In genomic region chr14:45181806-45182205, GRCh38 we compare ENCODE assay signal across 23 cellular contexts.
"Had no signal": no experiment of that assay in that cellular context is flagged by ENCODE, and none has a peak within 500 bp of the region (broad histone marks: within the 10 kb centered on the region; RNA-seq: fewer than 3 reads in every experiment).

No MANE protein-coding gene starts in this region.

- H3K27ac ChIP-seq: coronary artery, gastrocnemius medialis, parathyroid adenoma, right atrium auricular region, suprapubic skin, transverse colon, vagina had no signal

- H3K36me3 ChIP-seq: gastrocnemius medialis, right atrium auricular region, suprapubic skin, transverse colon, vagina had no signal

- H3K9me3 ChIP-seq: gastrocnemius medialis, right atrium auricular region, suprapubic skin, transverse colon, vagina had no signal

- ATAC-seq: effector memory CD8-positive, alpha-beta T cell; gastrocnemius medialis; left lobe of liver; natural killer cell; sciatic nerve; stimulated activated naive CD8-positive, alpha-beta T cell treated with anti-CD3 and anti-CD28 coated beads, Interleukin-15, amount 100 ng/mL, for 72 hours had no signal

- H3K4me1 ChIP-seq: gastrocnemius medialis, parathyroid adenoma, right atrium auricular region, suprapubic skin, transverse colon, vagina had no signal

- DNase-seq: effector memory CD8-positive, alpha-beta T cell; foreskin fibroblast; gastrocnemius medialis; head of caudate nucleus; kidney; natural killer cell; occipital lobe; stimulated activated CD4-positive, alpha-beta T cell treated with anti-CD3 and anti-CD28 coated beads, Interleukin-12 subunit alpha, Interleukin-12 subunit beta, amount 100 ng/mL, for 4 hours; stimulated activated CD4-positive, alpha-beta T cell treated with anti-CD3 and anti-CD28 coated beads, Interleukin-1b, Interleukin-23, amount 100 ng/mL, for 48 hours; stimulated activated CD4-positive, alpha-beta T cell treated with anti-CD3 and anti-CD28 coated beads, Interleukin-4, amount 100 ng/mL, for 1 hour; stimulated activated CD8-positive, alpha-beta memory T cell treated with anti-CD3 and anti-CD28 coated beads, Interleukin-4, amount 100 ng/mL, for 48 hours; stimulated activated naive CD4-positive, alpha-beta T cell; stimulated activated naive CD8-positive, alpha-beta T cell treated with anti-CD3 and anti-CD28 coated beads, Interleukin-15, amount 100 ng/mL, for 72 hours; transverse colon had no signal

- H3K27me3 ChIP-seq: gastrocnemius medialis, right atrium auricular region, suprapubic skin, transverse colon, vagina had no signal

- H2AFZ ChIP-seq: parathyroid adenoma had no signal

- H3K79me2 ChIP-seq: parathyroid adenoma had no signal

- H3K4me2 ChIP-seq: smooth muscle cell had no signal

- H3K4me3 ChIP-seq: coronary artery, gastrocnemius medialis, lung, right atrium auricular region, smooth muscle cell, suprapubic skin, transverse colon, vagina had no signal
